ENCODE assay signal across 1 cellular context in the genomic region with DNA sequence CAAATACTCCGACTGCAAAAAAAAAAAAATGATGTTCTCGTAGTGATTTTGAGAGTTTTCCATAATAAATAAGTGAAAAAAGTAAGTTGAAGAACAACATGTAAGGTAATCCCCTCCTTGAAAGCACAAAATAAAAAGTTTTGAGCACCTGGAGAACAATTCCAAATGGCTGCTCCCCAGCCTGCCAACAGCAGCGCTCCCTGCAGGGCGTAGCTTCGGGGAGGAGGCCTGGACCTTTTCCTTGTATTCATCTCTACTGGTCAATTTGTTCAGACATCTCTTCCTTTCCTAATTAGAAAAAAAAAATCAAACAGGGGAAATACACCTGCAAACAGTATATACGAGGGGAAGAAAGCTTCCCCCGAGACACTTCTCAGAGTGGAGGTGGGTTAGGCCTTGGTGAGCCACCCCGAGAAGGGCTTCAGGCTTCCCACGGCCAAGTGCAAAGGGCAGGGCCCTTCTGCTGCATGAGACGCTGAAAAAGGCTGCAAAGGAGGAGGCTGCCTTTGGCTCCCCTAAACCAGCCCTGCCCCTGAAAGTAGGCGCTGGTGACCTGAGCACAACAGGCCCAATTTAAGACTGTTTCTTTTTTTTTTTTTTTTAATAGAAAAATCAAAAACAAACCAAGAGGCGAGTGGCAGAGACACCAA.
TF ChIP-seq lines count a peak whose summit lies in the region.

No MANE protein-coding gene starts in this region.

TF ChIP-seq in IMR-90, 13 proteins besides CTCF, POLR2A, EP300 and RAD21 (continued from another document):
- no peak for TF ChIP-seq CEBPB (IDR thresholded peaks at IDR 0.05; ENCODE audit: low read depth, low read length)
- TF ChIP-seq CHD1 (IDR thresholded peaks at IDR 0.05; ENCODE audit: low read depth, low read length) = no peak
- TF ChIP-seq, protein P1, sequence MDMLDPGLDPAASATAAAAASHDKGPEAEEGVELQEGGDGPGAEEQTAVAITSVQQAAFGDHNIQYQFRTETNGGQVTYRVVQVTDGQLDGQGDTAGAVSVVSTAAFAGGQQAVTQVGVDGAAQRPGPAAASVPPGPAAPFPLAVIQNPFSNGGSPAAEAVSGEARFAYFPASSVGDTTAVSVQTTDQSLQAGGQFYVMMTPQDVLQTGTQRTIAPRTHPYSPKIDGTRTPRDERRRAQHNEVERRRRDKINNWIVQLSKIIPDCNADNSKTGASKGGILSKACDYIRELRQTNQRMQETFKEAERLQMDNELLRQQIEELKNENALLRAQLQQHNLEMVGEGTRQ (IDR thresholded peaks at IDR 0.05; ENCODE audit: low read depth, low read length) = no peak
- no peak for TF ChIP-seq RFX5 (IDR thresholded peaks at IDR 0.05; ENCODE audit: low read depth, low read length)
- no peak for TF ChIP-seq RCOR1 (IDR thresholded peaks at IDR 0.05; ENCODE audit: insufficient replicate concordance, low read length)
- no peak for TF ChIP-seq MAZ (IDR thresholded peaks at IDR 0.05; ENCODE audit: borderline replicate concordance, low read depth, low read length)
- no peak for TF ChIP-seq BHLHE40 (IDR thresholded peaks at IDR 0.05; ENCODE audit: low read depth, low read length)
- no peak for TF ChIP-seq MXI1 (IDR thresholded peaks at IDR 0.05; ENCODE audit: borderline replicate concordance, low read depth, low read length)
TF ChIP-seq in IMR-90: peak in this region for 0.
